Comparison of ENCODE assay signal across 7 cellular contexts in genomic region chr20:59222239-59222981, GRCh38. TPM values are rescaled to one million over a fixed set of nuclear protein-coding genes. Genes with fewer than 3 reads are reported as not detected.
DNase-seq lines count a peak whose midpoint lies in the region; ATAC-seq, FAIRE-seq and TF ChIP-seq lines count a peak whose summit lies in the region.

No MANE protein-coding gene starts in this region.

- peak; percentile 80 for DNase-seq in GM12892 (ENCODE audit: insufficient read length)
- DNase-seq in NCI-H460 (ENCODE audit: extremely low read depth, low read depth): peak; percentile 72
- peak; percentile 87 to 90 for DNase-seq in activated CD4-positive, alpha-beta T cell treated with anti-CD3 and anti-CD28 coated beads, Interleukin-2, amount 50 U/mL, for 48 hours
- peak; percentile 72 to 73 for DNase-seq in dermis microvascular lymphatic vessel endothelial cell (ENCODE audit: low read depth in 2 of 2)
- DNase-seq in lower leg skin (ENCODE audit: low spot score in 2 of 2): peak; percentile 70 to 95
- peak; percentile 87 for DNase-seq in stimulated activated CD4-positive, alpha-beta T cell treated with anti-CD3 and anti-CD28 coated beads, Interleukin-4, amount 100 ng/mL, for 1 hour

- TF ChIP-seq POLR2A in GM12892 (IDR thresholded peaks at IDR 0.05; ENCODE audit: low read depth, low read length) (no peak), lower leg skin (IDR thresholded peaks at IDR 0.05) (no peak)

- 1 to 3% methylated on average over 45 to 47 of the region's 47 CpGs for WGBS in lower leg skin, 2 donors

- FAIRE-seq in GM12892 (lab: Jason Lieb, UNC): peak; percentile 30

- ATAC-seq in HG03095 (IDR thresholded peaks at IDR 0.05; ENCODE audit: unreplicated experiment): peak; percentile 69

- peak in 1 of 3 donors; percentile 69 for TF ChIP-seq CTCF in lower leg skin (IDR thresholded peaks at IDR 0.05)

- intact Hi-C loops in lower leg skin (cut with DNase I; ENCODE audit: low total_unique reads): loop anchor here (5.0 kb wide), 1 partner anchor 135 kb away; no protein-coding TSS in a partner anchor

- H3K4me3 ChIP-seq in lower leg skin (ENCODE audit: low read depth, poor library complexity, severe bottlenecking): peak overlapping the region; percentile 24

RNA-seq across cellular contexts. Expression of gene ZNF831, which starts 58.8 kb away (rescaled TPM):
- polyA plus RNA-seq in GM12892 (2012; ENCODE audit: missing spikeins): 0.11 TPM
- 0.37 and 0.40 TPM in 2 replicates for total RNA-seq in NCI-H460 (2014; rRNA removed; shearing (Covaris generic))
- polyA plus RNA-seq in NCI-H460 (2014; cell fraction: nucleus; rRNA removed): 0.39 and 0.81 TPM in 2 replicates
- under 0.01 and 0.13 TPM in 2 replicates for total RNA-seq in dermis microvascular lymphatic vessel endothelial cell
- total RNA-seq in lower leg skin: under 1 TPM; 0.20 to 0.30 (median 0.24) TPM

Comparison
In these comparisons a context has a peak if more than half of its experiments do, and no peak if none do; other contexts are left out.
1. Peak in every context shown above with its lines: DNase-seq, ATAC-seq and H3K4me3 ChIP-seq.